Comparison of ENCODE assay signal across 21 cellular contexts in the genomic region with DNA sequence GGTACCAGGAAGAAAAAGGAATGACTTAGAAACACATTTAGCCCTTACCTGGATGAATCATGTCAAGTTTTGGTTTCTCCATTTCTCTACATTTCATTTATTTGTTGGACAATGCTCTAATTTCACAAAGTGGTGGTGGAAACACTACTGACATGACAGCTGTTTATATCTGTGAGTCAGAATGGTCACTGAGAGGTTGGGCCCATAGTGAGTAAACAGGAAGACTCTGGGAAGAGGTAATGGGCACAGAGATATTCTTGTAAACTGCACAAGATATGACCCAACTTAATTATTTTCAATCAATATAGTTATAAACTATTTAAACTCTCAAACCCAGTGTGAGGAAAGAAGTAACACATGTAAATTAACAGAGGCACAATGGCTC.
"Had no signal": no experiment of that assay in that cellular context is flagged by ENCODE, and none has a peak within 500 bp of the region (broad histone marks: within the 10 kb centered on the region; RNA-seq: fewer than 3 reads in every experiment).

No MANE protein-coding gene starts in this region.

- DNase-seq: activated CD4-positive, alpha-beta T cell treated with anti-CD3 and anti-CD28 coated beads for 48 hours; activated CD4-positive, CD25-positive, alpha-beta regulatory T cell; activated CD8-positive, alpha-beta T cell treated with anti-CD3 and anti-CD28 coated beads for 36 hours; activated naive CD4-positive, alpha-beta T cell treated with anti-CD3 and anti-CD28 coated beads for 36 hours; activated T-cell treated with anti-CD3 and anti-CD28 coated beads, Interleukin-2, amount 50 U/mL, for 24 hours; anterior cingulate cortex; brain microvascular endothelial cell; central memory CD4-positive, alpha-beta T cell; colonic mucosa; left colon; lower lobe of right lung; stimulated activated CD4-positive, alpha-beta T cell treated with anti-CD3 and anti-CD28 coated beads, Interleukin-2, amount 100 ng/mL, for 48 hours; stimulated activated naive CD8-positive, alpha-beta T cell treated with anti-CD3 and anti-CD28 coated beads, Interleukin-15, amount 100 ng/mL, for 72 hours had no signal

- H3K27me3 Mint-ChIP-seq: activated CD8-positive, alpha-beta T cell treated with anti-CD3 and anti-CD28 coated beads for 36 hours; activated T-cell treated with anti-CD3 and anti-CD28 coated beads, Interleukin-2, amount 50 U/mL, for 24 hours; stimulated activated naive CD8-positive, alpha-beta T cell treated with anti-CD3 and anti-CD28 coated beads, Interleukin-15, amount 100 ng/mL, for 72 hours; type B pancreatic cell had no signal

- H3K4me1 Mint-ChIP-seq: stimulated activated naive CD8-positive, alpha-beta T cell treated with anti-CD3 and anti-CD28 coated beads, Interleukin-15, amount 100 ng/mL, for 72 hours had no signal

- ATAC-seq: activated CD8-positive, alpha-beta T cell treated with anti-CD3 and anti-CD28 coated beads for 36 hours; esophagus mucosa; left colon; lower lobe of right lung; stimulated activated naive CD8-positive, alpha-beta T cell treated with anti-CD3 and anti-CD28 coated beads, Interleukin-15, amount 100 ng/mL, for 72 hours had no signal

- H3K4me1 ChIP-seq: colonic mucosa, suprapubic skin had no signal

- H3K27ac Mint-ChIP-seq: activated CD8-positive, alpha-beta T cell treated with anti-CD3 and anti-CD28 coated beads for 36 hours; activated naive CD4-positive, alpha-beta T cell treated with anti-CD3 and anti-CD28 coated beads for 36 hours; activated T-cell treated with anti-CD3 and anti-CD28 coated beads, Interleukin-2, amount 50 U/mL, for 24 hours; activated T-helper 2 cell treated with anti-CD3 and anti-CD28 coated beads, Interferon-gamma antibody, Interleukin-2, Interleukin-4, amounts not matched to agents 10 μg/mL and 5 μg/mL and 100 μg/mL, durations not matched to agents 14 hours and 24 hours and 36 hours; mesothelial cell of epicardium; stimulated activated naive CD8-positive, alpha-beta T cell treated with anti-CD3 and anti-CD28 coated beads, Interleukin-15, amount 100 ng/mL, for 72 hours; type B pancreatic cell had no signal

- H3K27ac ChIP-seq: brain microvascular endothelial cell, colonic mucosa, hepatocyte, lower lobe of right lung, skin epidermis, suprapubic skin had no signal

- H3K4me3 Mint-ChIP-seq: activated CD8-positive, alpha-beta T cell treated with anti-CD3 and anti-CD28 coated beads for 36 hours; activated naive CD4-positive, alpha-beta T cell treated with anti-CD3 and anti-CD28 coated beads for 36 hours; activated T-cell treated with anti-CD3 and anti-CD28 coated beads, Interleukin-2, amount 50 U/mL, for 24 hours; mesothelial cell of epicardium; nephron; stimulated activated naive CD8-positive, alpha-beta T cell treated with anti-CD3 and anti-CD28 coated beads, Interleukin-15, amount 100 ng/mL, for 72 hours; type B pancreatic cell had no signal

- H3K4me3 ChIP-seq: colonic mucosa, hepatocyte, lower lobe of right lung, skin epidermis, suprapubic skin had no signal

- H3K36me3 ChIP-seq: brain microvascular endothelial cell, colonic mucosa, lower lobe of right lung, suprapubic skin had no signal

- H3K27me3 ChIP-seq: brain microvascular endothelial cell, colonic mucosa, hepatocyte, suprapubic skin had no signal

- H3K9me3 Mint-ChIP-seq: type B pancreatic cell had no signal

- H3K9me3 ChIP-seq: colonic mucosa, lower lobe of right lung, suprapubic skin had no signal

- H3K36me3 Mint-ChIP-seq: mesothelial cell of epicardium, type B pancreatic cell had no signal
